16 cellular contexts compared by ENCODE assay signal in genomic region chr11:84468255-84468654, GRCh38.
A peak's percentile ranks its signal among the peaks of the same experiment; 100 is the strongest.
DNase-seq lines count a peak whose midpoint lies in the region; ATAC-seq and TF ChIP-seq lines count a peak whose summit lies in the region.
"Had no signal": no experiment of that assay in that cellular context is flagged by ENCODE, and none has a peak within 500 bp of the region (broad histone marks: within the 10 kb centered on the region; RNA-seq: fewer than 3 reads in every experiment).

No MANE protein-coding gene starts in this region.

- peaks cover 19% of the 10 kb centered on the region for H3K27me3 Mint-ChIP-seq in Calu3 (ENCODE audit: unreplicated experiment)

- POLR2A ChIA-PET in OCI-LY7 (lab: Charles Lee) = no interaction called here

- H3K4me3 ChIP-seq in OCI-LY7 (ENCODE audit: low read depth, low read length, poor library complexity, severe bottlenecking) (no peak overlapping the region), fibroblast of the aortic adventitia (ENCODE audit: low read depth, low read length) (no peak overlapping the region)
- H3K4me3 ChIP-seq: SK-N-MC had no signal

- intact Hi-C loops in OCI-LY7 (cut with micrococcal nuclease; ENCODE audit: unreplicated experiment) (no loop called here), Calu3 (cut with micrococcal nuclease; ENCODE audit: unreplicated experiment) (no loop called here)

- CTCF ChIA-PET in OCI-LY7 (lab: Charles Lee; ENCODE audit: unreplicated experiment) = no interaction called here
- CTCF ChIA-PET in Calu3 (lab: Charles Lee) = no interaction called here

- ATAC-seq in omental fat pad (ENCODE audit: low FRiP score) (peak; percentile 76), HG02642 (IDR thresholded peaks at IDR 0.05; ENCODE audit: poor library complexity, unreplicated experiment) (no peak)

- DNase-seq in DMS 273 (lab: John Stamatoyannopoulos, UW; ENCODE audit: unreplicated experiment) (peak; percentile 0), DMS 273 treated with DMSO at 0.1 percent for 48 hours (lab: John Stamatoyannopoulos, UW) (no peak), OCI-LY7 (ENCODE audit: low spot score) (no peak), fibroblast of the aortic adventitia (ENCODE audit: low read depth) (peak; percentile 28), omental fat pad (ENCODE audit: low spot score) (no peak), NCI-H1417 (lab: John Stamatoyannopoulos, UW) (no peak), Calu3 (no peak)
- DNase-seq: IMR-90; NCI-H1417 treated with DMSO at 0.1 percent for 48 hours; NCI-H187 treated with DMSO at 0.1 percent for 48 hours; NCI-H345; NK-92 treated with Interleukin-12 subunit alpha and Interleukin-12 subunit beta, amount 100 ng/mL, for 24 hours; Right ventricle myocardium superior had no signal

- no peaks in the 10 kb centered on the region for H3K9me3 ChIP-seq in OCI-LY7 (ENCODE audit: low read length)

- no peaks in the 10 kb centered on the region for H3K9me2 ChIP-seq in OCI-LY7 (ENCODE audit: insufficient read depth, low read length)

- no peaks in the 10 kb centered on the region for H3K9me3 Mint-ChIP-seq in Calu3 (ENCODE audit: low read depth, unreplicated experiment)

- H3K4me3 Mint-ChIP-seq in Calu3 (ENCODE audit: low read depth, unreplicated experiment) = no peak overlapping the region

- H3K4me1 Mint-ChIP-seq in Calu3 (ENCODE audit: low read depth, unreplicated experiment) = no peaks in the 10 kb centered on the region

- H3K4me1 ChIP-seq in OCI-LY7 (ENCODE audit: insufficient read depth, low read length, poor library complexity, severe bottlenecking) = no peaks in the 10 kb centered on the region

- 0 out of 2 replicates have a peak, but pooled peaks have one; percentile 15 for TF ChIP-seq CTCF in OCI-LY7 (conservative IDR thresholded peaks at IDR 0.05; ENCODE audit: low read length)
- TF ChIP-seq CTCF in fibroblast of the aortic adventitia (IDR thresholded peaks at IDR 0.05; ENCODE audit: insufficient read depth, low read length) = no peak
- no peak for TF ChIP-seq CTCF in omental fat pad (IDR thresholded peaks at IDR 0.05)
- no peak for TF ChIP-seq CTCF in Calu3 (IDR thresholded peaks at IDR 0.05; ENCODE audit: unreplicated experiment)

- H3K4me2 ChIP-seq in OCI-LY7 (ENCODE audit: low read length) = no peak overlapping the region

- no peaks in the 10 kb centered on the region for H3K36me3 ChIP-seq in OCI-LY7 (ENCODE audit: insufficient read depth, low read length)

- no peaks in the 10 kb centered on the region for H4K20me1 ChIP-seq in OCI-LY7 (ENCODE audit: insufficient read depth, low read length)

- H3K36me3 Mint-ChIP-seq in Calu3 (ENCODE audit: insufficient read depth, unreplicated experiment) = no peaks in the 10 kb centered on the region

- H3K27ac Mint-ChIP-seq in Calu3 (ENCODE audit: unreplicated experiment) = no peak overlapping the region

- no peak overlapping the region for H2AFZ ChIP-seq in OCI-LY7 (ENCODE audit: low read length)

- H3K27ac ChIP-seq in OCI-LY7 (ENCODE audit: low read depth, low read length, poor library complexity, severe bottlenecking) = no peak overlapping the region
- H3K27ac ChIP-seq: 22Rv1, SK-N-MC had no signal

- no peaks in the 10 kb centered on the region for H3K79me2 ChIP-seq in OCI-LY7 (ENCODE audit: insufficient read depth, low read depth, low read length)

- no TSS peak for BruUV-seq in OCI-LY7 (replicated peaks; lab: Mats Ljungman, UMichigan)
- no TSS peak for BruUV-seq in Calu3 (replicated peaks; lab: Mats Ljungman, UMichigan)

Comparison
In these comparisons a context has a peak if more than half of its experiments do, and no peak if none do; other contexts are left out.
1. DNase-seq: peak in DMS 273 (single experiment) and fibroblast of the aortic adventitia (single experiment); none in DMS 273 treated with DMSO at 0.1 percent for 48 hours (single experiment), OCI-LY7 (single experiment), omental fat pad (single experiment), NCI-H1417 (0 of 3) and Calu3 (single experiment).